In the genomic region with DNA sequence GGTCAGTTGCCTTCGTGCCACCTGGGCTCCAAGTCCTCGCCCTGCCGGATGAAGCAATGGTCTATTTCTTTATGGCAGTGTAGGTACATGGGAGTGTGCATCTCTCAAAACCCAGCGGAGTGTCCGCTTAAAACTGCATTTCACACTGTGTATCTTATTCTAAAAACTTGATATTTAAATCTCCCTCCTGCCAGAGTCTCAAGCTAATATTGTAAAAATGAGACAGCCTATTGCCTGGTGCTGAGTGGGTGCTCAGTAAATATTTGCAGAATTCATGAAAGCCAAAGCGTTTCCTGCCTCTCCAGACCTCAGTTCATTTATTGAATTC, we compare ENCODE assay signal across 8 cellular contexts. TPM values are rescaled to one million over a fixed set of nuclear protein-coding genes. Genes with fewer than 3 reads are reported as not detected.
DNase-seq lines count a peak whose midpoint lies in the region; ATAC-seq and TF ChIP-seq lines count a peak whose summit lies in the region.

No MANE protein-coding gene starts in this region.

- TF ChIP-seq CTCF in 22Rv1 (IDR thresholded peaks at IDR 0.05) (no peak; the same call in 1 of the 2 replicates), kidney epithelial cell (IDR thresholded peaks at IDR 0.05; ENCODE audit: insufficient read depth, low read length, poor library complexity, severe bottlenecking) (no peak), testis (IDR thresholded peaks at IDR 0.05) (no peak)

- H3K27me3 Mint-ChIP-seq in activated T-helper 17 cell treated with anti-CD3 and anti-CD28 coated beads, Interleukin-2, amount 50 U/mL, for 72 hours: no peaks in the 10 kb centered on the region

- peaks cover 27% of the 10 kb centered on the region for H3K4me1 Mint-ChIP-seq in activated T-helper 17 cell treated with anti-CD3 and anti-CD28 coated beads, Interleukin-2, amount 50 U/mL, for 72 hours

- intact Hi-C loops in testis (cut with DNase I; ENCODE audit: low total_unique reads): no loop called here

- no peaks in the 10 kb centered on the region for H3K9me3 Mint-ChIP-seq in activated T-helper 17 cell treated with anti-CD3 and anti-CD28 coated beads, Interleukin-2, amount 50 U/mL, for 72 hours

- peak overlapping the region; percentile 84 for H3K4me3 ChIP-seq in kidney epithelial cell (ENCODE audit: low read depth, low read length)
- H3K4me3 ChIP-seq in testis: peak overlapping the region; percentile 81 to 85

- 6 to 15% methylated on average over 6 of the region's 6 CpGs for WGBS in testis, 2 donors

- H3K36me3 ChIP-seq in kidney epithelial cell (ENCODE audit: control insufficient read depth, insufficient read depth, low read length): no peaks in the 10 kb centered on the region
- no peaks in the 10 kb centered on the region for H3K36me3 ChIP-seq in testis (ENCODE audit: low read depth, missing control alignments)

- no peaks in the 10 kb centered on the region for H3K27me3 ChIP-seq in kidney epithelial cell (ENCODE audit: control insufficient read depth, insufficient read depth, low read length)
- no peaks in the 10 kb centered on the region for H3K27me3 ChIP-seq in testis

- H3K4me3 Mint-ChIP-seq in activated T-helper 17 cell treated with anti-CD3 and anti-CD28 coated beads, Interleukin-2, amount 50 U/mL, for 72 hours: no peak overlapping the region

- ATAC-seq in GM21619 (IDR thresholded peaks at IDR 0.05; ENCODE audit: unreplicated experiment) (peak; percentile 4), GM18861 (IDR thresholded peaks at IDR 0.05; ENCODE audit: unreplicated experiment) (no peak)
- no peak for ATAC-seq in activated T-helper 17 cell treated with anti-CD3 and anti-CD28 coated beads, Interleukin-2, amount 50 U/mL, for 72 hours (replicated peaks)

- H3K9me3 ChIP-seq in testis: no peaks in the 10 kb centered on the region

- DNase-seq in kidney epithelial cell (ENCODE audit: low read depth) (no peak), testis (no peak), putamen (ENCODE audit: low spot score) (no peak), CD1c-positive myeloid dendritic cell (ENCODE audit: extremely low spot score) (no peak)

- no peaks in the 10 kb centered on the region for H3K4me1 ChIP-seq in testis

- H3K27ac Mint-ChIP-seq in activated T-helper 17 cell treated with anti-CD3 and anti-CD28 coated beads, Interleukin-2, amount 50 U/mL, for 72 hours: peak overlapping the region; percentile 87

- H3K36me3 Mint-ChIP-seq in activated T-helper 17 cell treated with anti-CD3 and anti-CD28 coated beads, Interleukin-2, amount 50 U/mL, for 72 hours (ENCODE audit: low read depth): peaks cover 18% of the 10 kb centered on the region

- no peak for TF ChIP-seq POLR2A in testis (IDR thresholded peaks at IDR 0.05)

- H3K27ac ChIP-seq in 22Rv1: peak overlapping the region; percentile 66
- H3K27ac ChIP-seq in testis: peak overlapping the region in 1 of 2 donors; percentile 84

RNA-seq across cellular contexts. Expression of a gene that starts 0.3 kb away (rescaled TPM):
- total RNA-seq in activated T-helper 17 cell treated with anti-CD3 and anti-CD28 coated beads, Interleukin-2, amount 50 U/mL, for 72 hours: 100 to 1,000 TPM in 1 of 2 donors, 10 to 100 TPM in 1; 86.1 to 109 TPM
- total RNA-seq in kidney epithelial cell (29.0 and 30.9 TPM in 2 replicates), testis (10 to 100 TPM; 40.6 to 41.5 TPM)
- polyA plus RNA-seq in testis (ENCODE audit: insufficient read depth, low read depth, low replicate concordance): 28.9 TPM

RNA-seq across cellular contexts. Expression of a gene that starts 14.5 kb away (rescaled TPM):
- not detected for total RNA-seq in activated T-helper 17 cell treated with anti-CD3 and anti-CD28 coated beads, Interleukin-2, amount 50 U/mL, for 72 hours
- total RNA-seq in kidney epithelial cell (not detected in 2 replicates), testis (1 to 10 TPM; 1.5 to 2.2 TPM)
- 5.0 TPM for polyA plus RNA-seq in testis (ENCODE audit: insufficient read depth, low read depth, low replicate concordance)

RNA-seq across cellular contexts. Expression of a gene that starts 53.4 kb away (rescaled TPM):
- total RNA-seq in activated T-helper 17 cell treated with anti-CD3 and anti-CD28 coated beads, Interleukin-2, amount 50 U/mL, for 72 hours: 1 to 10 TPM in 1 of 2 donors, under 1 TPM in 1; 0.65 to 1.7 TPM
- total RNA-seq in kidney epithelial cell (16.3 and 21.4 TPM in 2 replicates), testis (10 to 100 TPM; 24.9 to 34.3 TPM)
- 43.6 TPM for polyA plus RNA-seq in testis (ENCODE audit: insufficient read depth, low read depth, low replicate concordance)
